Comparison of ENCODE assay signal across 15 cellular contexts in genomic region chr14:101474563-101475467, GRCh38.
A peak's percentile ranks its signal among the peaks of the same experiment; 100 is the strongest.
DNase-seq lines count a peak whose midpoint lies in the region; ATAC-seq, FAIRE-seq and TF ChIP-seq lines count a peak whose summit lies in the region.
"Had no signal": no experiment of that assay in that cellular context is flagged by ENCODE, and none has a peak within 500 bp of the region (broad histone marks: within the 10 kb centered on the region; RNA-seq: fewer than 3 reads in every experiment).

No MANE protein-coding gene starts in this region.

- H2AFZ ChIP-seq in mammary epithelial cell (ENCODE audit: low read depth, low read length) (no peak overlapping the region), osteoblast (ENCODE audit: low read length) (no peak overlapping the region)

- 64% methylated on average over 16 of the region's 21 CpGs for WGBS in mammary epithelial cell (ENCODE audit: low coverage, missing lambda C conversion rate)

- dilution Hi-C loops in mammary epithelial cell (cut with HindIII; ENCODE audit: low sequenced_read_pairs) = no loop called here

- H4K20me1 ChIP-seq in mammary epithelial cell (ENCODE audit: insufficient read depth, low read length) = no peaks in the 10 kb centered on the region
- no peaks in the 10 kb centered on the region for H4K20me1 ChIP-seq in osteoblast (ENCODE audit: insufficient read depth, low read length)

- no peaks in the 10 kb centered on the region for H3K79me2 ChIP-seq in mammary epithelial cell (ENCODE audit: insufficient read depth, low read length)
- no peaks in the 10 kb centered on the region for H3K79me2 ChIP-seq in osteoblast (ENCODE audit: insufficient read depth, low read length)

- intact Hi-C loops in breast epithelium (cut with DNase I; ENCODE audit: low total_unique reads) (no loop called here), mammary epithelial cell (cut with micrococcal nuclease) (no loop called here), kidney (cut with DNase I) (no loop called here)

- in situ Hi-C loops in mammary epithelial cell (cut with MboI; ENCODE audit: low sequenced_read_pairs in 2 of 2) = no loop called here

- no peaks in the 10 kb centered on the region for H3K4me1 ChIP-seq in breast epithelium
- H3K4me1 ChIP-seq in mammary epithelial cell (ENCODE audit: insufficient read depth, low read length) = peaks cover 12% of the 10 kb centered on the region
- no peaks in the 10 kb centered on the region for H3K4me1 ChIP-seq in kidney (ENCODE audit: control insufficient read depth in 1 of 2, insufficient read depth in 1 of 2, low read depth in 1 of 2, low read length in 2 of 2)
- peaks cover 3 to 9% (median 6%) of the 10 kb centered on the region in 3 donors for H3K4me1 ChIP-seq in skeletal muscle tissue (ENCODE audit: control insufficient read depth in 3 of 3, insufficient read depth in 3 of 3, low read length in 3 of 3)
- H3K4me1 ChIP-seq in osteoblast (ENCODE audit: insufficient read depth, low read length) = peaks cover 16% of the 10 kb centered on the region

- peaks cover 0 to 16% of the 10 kb centered on the region in 2 donors for H3K27me3 ChIP-seq in breast epithelium
- no peaks in the 10 kb centered on the region for H3K27me3 ChIP-seq in mammary epithelial cell (ENCODE audit: insufficient read depth, low read length)
- peaks cover 15 to 36% (median 34%) of the 10 kb centered on the region in 3 donors for H3K27me3 ChIP-seq in skeletal muscle tissue (ENCODE audit: control insufficient read depth in 3 of 3, insufficient read depth in 3 of 3, low read length in 3 of 3)
- no peaks in the 10 kb centered on the region for H3K27me3 ChIP-seq in H7 (ENCODE audit: control insufficient read depth, insufficient read depth, low read length)
- H3K27me3 ChIP-seq in osteoblast (ENCODE audit: insufficient read depth, low read length) = peaks cover 7% of the 10 kb centered on the region

- H3K4me2 ChIP-seq in mammary epithelial cell (ENCODE audit: insufficient read depth, low read depth, low read length) (no peak overlapping the region), osteoblast (ENCODE audit: insufficient read depth, low read length) (no peak overlapping the region)

- H3K4me3 ChIP-seq in breast epithelium (peak overlapping the region in 2 of 3 donors; percentile 10 to 40), mammary epithelial cell (replicated peaks in 1 of 3; ENCODE audit: insufficient read depth in 1 of 3, low read depth in 2 of 3, low read length in 3 of 3) (no peak overlapping the region), kidney (ENCODE audit: low read length in 2 of 2) (no peak overlapping the region), skeletal muscle tissue (ENCODE audit: low read length in 3 of 3) (no peak overlapping the region), H7 (ENCODE audit: insufficient read depth, low read depth, low read length) (no peak overlapping the region), osteoblast (ENCODE audit: insufficient read depth, low read length) (no peak overlapping the region)
- H3K4me3 ChIP-seq: dorsolateral prefrontal cortex had no signal

- no peaks in the 10 kb centered on the region for H3K9me3 ChIP-seq in breast epithelium
- H3K9me3 ChIP-seq in mammary epithelial cell (replicated peaks; ENCODE audit: insufficient read depth, low read length) = no peaks in the 10 kb centered on the region
- H3K9me3 ChIP-seq in kidney (ENCODE audit: control insufficient read depth in 1 of 2, low read length in 2 of 2) = no peaks in the 10 kb centered on the region
- no peaks in the 10 kb centered on the region for H3K9me3 ChIP-seq in skeletal muscle tissue (ENCODE audit: control insufficient read depth in 3 of 3, low read length in 3 of 3)
- H3K9me3 ChIP-seq in osteoblast (ENCODE audit: low read depth, low read length) = no peaks in the 10 kb centered on the region

- CTCF ChIA-PET in mammary epithelial cell (lab: Charles Lee; ENCODE audit: low non-redundant PET) = no interaction called here

- H3K36me3 ChIP-seq in breast epithelium (no peaks in the 10 kb centered on the region), mammary epithelial cell (ENCODE audit: insufficient read depth, low read length) (no peaks in the 10 kb centered on the region), kidney (ENCODE audit: control insufficient read depth in 1 of 2, insufficient read depth in 2 of 2, low read length in 2 of 2) (no peaks in the 10 kb centered on the region), skeletal muscle tissue (ENCODE audit: control insufficient read depth in 3 of 3, insufficient read depth in 3 of 3, low read length in 3 of 3) (no peaks in the 10 kb centered on the region), H7 (replicated peaks; ENCODE audit: control insufficient read depth, insufficient read depth, low read length) (no peaks in the 10 kb centered on the region), osteoblast (ENCODE audit: insufficient read depth, low read length) (no peaks in the 10 kb centered on the region)
- H3K36me3 ChIP-seq: WERI-Rb-1 had no signal

- H3K27ac ChIP-seq in breast epithelium (peak overlapping the region; percentile 50 to 77), mammary epithelial cell (ENCODE audit: insufficient read depth, low read depth, low read length) (no peak overlapping the region), kidney (ENCODE audit: low read depth in 2 of 2, low read length in 2 of 2) (no peak overlapping the region), skeletal muscle tissue (ENCODE audit: low read depth, low read length) (peak overlapping the region; percentile 40), osteoblast (ENCODE audit: low read depth, low read length) (no peak overlapping the region)
- H3K27ac ChIP-seq: WERI-Rb-1 had no signal

- no peak overlapping the region for H3K9ac ChIP-seq in mammary epithelial cell (ENCODE audit: insufficient read depth, low read length)
- no peak overlapping the region for H3K9ac ChIP-seq in kidney (ENCODE audit: low read length in 2 of 2)
- no peak overlapping the region for H3K9ac ChIP-seq in skeletal muscle tissue (ENCODE audit: low read depth in 1 of 3, low read length in 3 of 3)

- no peak for TF ChIP-seq POLR2A in breast epithelium (IDR thresholded peaks at IDR 0.05)

- no peak for FAIRE-seq in kidney (lab: Jason Lieb, UNC)

- no peak for TF ChIP-seq CTCF in breast epithelium (IDR thresholded peaks at IDR 0.05)
- TF ChIP-seq CTCF in mammary epithelial cell (conservative IDR thresholded peaks at IDR 0.05 in 1 of 2, IDR thresholded peaks at IDR 0.05 in 1 of 2; ENCODE audit: extremely low read depth in 1 of 2, insufficient read depth in 1 of 2, low read depth in 1 of 2, low read length in 2 of 2) = no peak
- no peak for TF ChIP-seq CTCF in kidney (IDR thresholded peaks at IDR 0.05; ENCODE audit: borderline replicate concordance, extremely low read depth, insufficient read depth)
- no peak for TF ChIP-seq CTCF in osteoblast (IDR thresholded peaks at IDR 0.05; ENCODE audit: extremely low read depth, low read depth, low read length)

- ATAC-seq in GM19467 (IDR thresholded peaks at IDR 0.05; ENCODE audit: unreplicated experiment) = no peak

- no TSS peak for BruUV-seq in mammary epithelial cell (replicated peaks; lab: Mats Ljungman, UMichigan)

- DNase-seq in breast epithelium (ENCODE audit: low spot score in 2 of 2) (peak in 1 of 2 donors; percentile 36), mammary epithelial cell (no peak), kidney (peak; percentile 29), SIG-M5 treated with dmso at 0.1 percent for 504 hours (lab: John Stamatoyannopoulos, UW; ENCODE audit: unreplicated experiment) (no peak), H7 (no peak), osteoblast (ENCODE audit: insufficient read length, low spot score, missing footprints) (no peak)
- DNase-seq: activated CD8-positive, alpha-beta memory T cell treated with anti-CD3 and anti-CD28 coated beads for 24 hours; activated gamma-delta T cell; hypothalamus; left cardiac atrium; NCI-H774; WERI-Rb-1 had no signal

Comparison
In these comparisons a context has a peak if more than half of its experiments do, and no peak if none do; other contexts are left out.
1. H3K27ac ChIP-seq: peak in breast epithelium (2 of 2) and skeletal muscle tissue (single experiment); none in mammary epithelial cell (single experiment), kidney (0 of 2) and osteoblast (single experiment).
2. H3K4me3 ChIP-seq: peak in breast epithelium (2 of 3); none in mammary epithelial cell (0 of 3), kidney (0 of 2), skeletal muscle tissue (0 of 3), H7 (single experiment) and osteoblast (single experiment).